17 cellular contexts compared by ENCODE assay signal in genomic region chr11:33645686-33646085, GRCh38. TPM values are rescaled to one million over a fixed set of nuclear protein-coding genes. Genes with fewer than 3 reads are reported as not detected.
A peak's percentile ranks its signal among the peaks of the same experiment; 100 is the strongest.
DNase-seq lines count a peak whose midpoint lies in the region; ATAC-seq and TF ChIP-seq lines count a peak whose summit lies in the region.
"Had no signal": no experiment of that assay in that cellular context is flagged by ENCODE, and none has a peak within 500 bp of the region (broad histone marks: within the 10 kb centered on the region; RNA-seq: fewer than 3 reads in every experiment).

No MANE protein-coding gene starts in this region.

- no peaks in the 10 kb centered on the region for H3K79me2 ChIP-seq in Karpas-422 (ENCODE audit: low read length)

- peak; percentile 73 for DNase-seq in COLO668 (lab: John Stamatoyannopoulos, UW; ENCODE audit: unreplicated experiment)
- DNase-seq in Karpas-422 = peak; percentile 33
- DNase-seq in NCI-H345 treated with DMSO at 0.1 percent for 48 hours (lab: John Stamatoyannopoulos, UW; ENCODE audit: unreplicated experiment) = peak; percentile 31
- DNase-seq in osteocyte (ENCODE audit: extremely low spot score, unreplicated experiment) = peak; percentile 80
- no peak for DNase-seq in NCI-H2196 treated with DMSO at 0.1 percent for 48 hours (lab: John Stamatoyannopoulos, UW; ENCODE audit: unreplicated experiment)
- no peak for DNase-seq in cerebellar nuclear complex (lab: John Stamatoyannopoulos, UW)
- DNase-seq: ACHN; Calu3; CD4-positive, CD25-positive, alpha-beta regulatory T cell; DMS 273 treated with DMSO at 0.1 percent for 48 hours; GOT3; H9 had no signal

- no peak for ATAC-seq in GM19035 (IDR thresholded peaks at IDR 0.05; ENCODE audit: unreplicated experiment)

- no peaks in the 10 kb centered on the region for H3K9me2 ChIP-seq in Karpas-422 (replicated peaks; ENCODE audit: insufficient read depth, low read length)

- TF ChIP-seq CTCF in osteocyte (IDR thresholded peaks at IDR 0.05) = no peak

- no peaks in the 10 kb centered on the region for H3K27me3 ChIP-seq in Karpas-422 (ENCODE audit: low read length)
- H3K27me3 ChIP-seq: BLaER1 treated with 17β-estradiol and CSF1 and Interleukin-3, amounts not matched to agents 10 nM and 100 nM had no signal

- no peak overlapping the region for H3K27ac Mint-ChIP-seq in osteocyte (ENCODE audit: unreplicated experiment)
- H3K27ac Mint-ChIP-seq: CD4-positive, CD25-positive, alpha-beta regulatory T cell; H9 had no signal

- no peaks in the 10 kb centered on the region for H3K9me3 ChIP-seq in Karpas-422 (ENCODE audit: low read length)

- no peaks in the 10 kb centered on the region for H4K20me1 ChIP-seq in Karpas-422 (ENCODE audit: insufficient read depth, low read depth, low read length)
- H4K20me1 ChIP-seq: BLaER1 treated with 17β-estradiol and CSF1 and Interleukin-3, amounts not matched to agents 10 nM and 100 nM had no signal

- no peaks in the 10 kb centered on the region for H3K36me3 Mint-ChIP-seq in osteocyte (ENCODE audit: unreplicated experiment)
- H3K36me3 Mint-ChIP-seq: CD4-positive, CD25-positive, alpha-beta regulatory T cell had no signal

- no peaks in the 10 kb centered on the region for H3K36me3 ChIP-seq in Karpas-422 (ENCODE audit: insufficient read depth, low read length)
- H3K36me3 ChIP-seq: BLaER1 treated with 17β-estradiol and CSF1 and Interleukin-3, amounts not matched to agents 10 nM and 100 nM had no signal

- H3K4me1 ChIP-seq in Karpas-422 (ENCODE audit: low read length) = no peaks in the 10 kb centered on the region
- H3K4me1 ChIP-seq: BLaER1 treated with 17β-estradiol and CSF1 and Interleukin-3, amounts not matched to agents 10 nM and 100 nM had no signal

- H3K4me1 Mint-ChIP-seq in osteocyte (ENCODE audit: unreplicated experiment) = peaks cover 2% of the 10 kb centered on the region
- H3K4me1 Mint-ChIP-seq: CD4-positive, CD25-positive, alpha-beta regulatory T cell had no signal

- no peak overlapping the region for H3K9ac ChIP-seq in Karpas-422 (ENCODE audit: low read length)
- H3K9ac ChIP-seq: BLaER1 treated with 17β-estradiol and CSF1 and Interleukin-3, amounts not matched to agents 10 nM and 100 nM had no signal

- H3K9me3 Mint-ChIP-seq in osteocyte (ENCODE audit: unreplicated experiment) = no peaks in the 10 kb centered on the region
- H3K9me3 Mint-ChIP-seq: H9 had no signal

- H3K4me3 ChIP-seq in Karpas-422 (ENCODE audit: low read length) = no peak overlapping the region
- H3K4me3 ChIP-seq: BLaER1 treated with 17β-estradiol and CSF1 and Interleukin-3, amounts not matched to agents 10 nM and 100 nM had no signal

- no peak overlapping the region for H3K4me2 ChIP-seq in Karpas-422 (ENCODE audit: low read depth, low read length, poor library complexity, severe bottlenecking)
- H3K4me2 ChIP-seq: BLaER1 treated with 17β-estradiol and CSF1 and Interleukin-3, amounts not matched to agents 10 nM and 100 nM had no signal

- no peak overlapping the region for H2AFZ ChIP-seq in Karpas-422 (ENCODE audit: low read length)

- H3K27ac ChIP-seq in Karpas-422 (ENCODE audit: low read length) = no peak overlapping the region
- H3K27ac ChIP-seq: BLaER1 treated with 17β-estradiol and CSF1 and Interleukin-3, amounts not matched to agents 10 nM and 100 nM; HL-60 had no signal

- no peak overlapping the region for H3K4me3 Mint-ChIP-seq in osteocyte (ENCODE audit: unreplicated experiment)
- H3K4me3 Mint-ChIP-seq: CD4-positive, CD25-positive, alpha-beta regulatory T cell; H9 had no signal

- H3K27me3 Mint-ChIP-seq in osteocyte (ENCODE audit: unreplicated experiment) = no peaks in the 10 kb centered on the region

RNA-seq across cellular contexts. Expression of gene C11orf91, which starts 54.9 kb away (rescaled TPM):
- not detected in 2 replicates for total RNA-seq in Karpas-422 (2014; rRNA removed; shearing (Covaris generic); ENCODE audit: low replicate concordance)
- total RNA-seq in osteocyte = 0.75 TPM in 1 of 2 replicates, not detected in the other
- total RNA-seq: A172; CD4-positive, CD25-positive, alpha-beta regulatory T cell; Daoy; H9 had no signal

Comparison
In these comparisons a context has a peak if more than half of its experiments do, and no peak if none do; other contexts are left out.
1. DNase-seq: peak in COLO668 (single experiment), Karpas-422 (single experiment), NCI-H345 treated with DMSO at 0.1 percent for 48 hours (single experiment) and osteocyte (single experiment); none in NCI-H2196 treated with DMSO at 0.1 percent for 48 hours (single experiment) and cerebellar nuclear complex (0 of 2).